In the genomic region with DNA sequence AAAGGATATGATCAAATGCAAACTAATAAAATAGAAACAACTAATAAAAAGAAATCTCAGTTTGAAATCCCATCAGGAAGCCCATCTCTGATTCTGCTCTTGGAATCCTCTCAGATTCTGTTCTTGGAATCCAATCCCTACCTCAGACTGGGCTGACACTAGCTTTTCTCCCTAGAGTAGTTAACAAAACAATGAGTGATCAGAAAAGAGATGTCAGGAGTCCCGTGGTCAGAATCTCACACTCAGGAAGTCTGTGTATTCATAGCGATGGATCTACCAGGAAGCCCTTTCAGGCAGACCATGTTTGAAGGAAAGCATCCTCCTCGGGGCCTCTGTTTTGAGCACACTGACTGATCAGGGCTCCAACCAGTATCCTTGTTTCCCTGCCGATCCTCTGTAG, we compare ENCODE assay signal across 19 cellular contexts.
DNase-seq lines count a peak whose midpoint lies in the region; ATAC-seq lines count a peak whose summit lies in the region.
"Had no signal": no experiment of that assay in that cellular context is flagged by ENCODE, and none has a peak within 500 bp of the region (broad histone marks: within the 10 kb centered on the region; RNA-seq: fewer than 3 reads in every experiment).

No MANE protein-coding gene starts in this region.

- H3K9me3 Mint-ChIP-seq in dendritic cell treated with granulocyte-macrophage colony-stimulating factor and Interleukin-4, amounts not matched to agents 40 ng/mL and 50 ng/mL, for 4 days, result no peaks in the 10 kb centered on the region
- no peaks in the 10 kb centered on the region for H3K9me3 Mint-ChIP-seq in activated T-cell treated with anti-CD3 and anti-CD28 coated beads, Interleukin-2, amount 50 U/mL, for 4 hours
- H3K9me3 Mint-ChIP-seq: activated CD4-positive, alpha-beta memory T cell treated with anti-CD3 and anti-CD28 coated beads, Interleukin-2, amount 10 ng/mL, durations not matched to agents 7 days and 5 days; activated T-helper 2 cell treated with anti-CD3 and anti-CD28 coated beads, Interferon-gamma antibody, Interleukin-2, Interleukin-4, amounts not matched to agents 10 μg/mL and 5 μg/mL and 100 μg/mL, durations not matched to agents 14 hours and 24 hours and 36 hours; IgD-negative memory B cell; naive thymus-derived CD8-positive, alpha-beta T cell; stimulated activated naive CD8-positive, alpha-beta T cell treated with anti-CD3 and anti-CD28 coated beads, Interleukin-15, Interleukin-2, amounts not matched to agents 100 ng/mL and 50 ng/mL, for 24 hours had no signal

- no peak overlapping the region for H3K4me3 ChIP-seq in H7 (ENCODE audit: insufficient read depth, low read depth, low read length)
- no peak overlapping the region for H3K4me3 ChIP-seq in skeletal muscle cell (ENCODE audit: low read depth, low read length)
- H3K4me3 ChIP-seq: gastroesophageal sphincter, GM23248, SK-N-MC, skin epidermis had no signal

- intact Hi-C loops in dendritic cell treated with granulocyte-macrophage colony-stimulating factor and Interleukin-4, amounts not matched to agents 40 ng/mL and 50 ng/mL, for 4 days (cut with micrococcal nuclease), result no loop called here

- no peaks in the 10 kb centered on the region for H3K27me3 Mint-ChIP-seq in dendritic cell treated with granulocyte-macrophage colony-stimulating factor and Interleukin-4, amounts not matched to agents 40 ng/mL and 50 ng/mL, for 4 days
- H3K27me3 Mint-ChIP-seq in activated T-cell treated with anti-CD3 and anti-CD28 coated beads, Interleukin-2, amount 50 U/mL, for 4 hours (ENCODE audit: low read depth), result no peaks in the 10 kb centered on the region
- H3K27me3 Mint-ChIP-seq: activated CD4-positive, alpha-beta memory T cell treated with anti-CD3 and anti-CD28 coated beads, Interleukin-2, amount 10 ng/mL, durations not matched to agents 7 days and 5 days; IgD-negative memory B cell; naive thymus-derived CD8-positive, alpha-beta T cell; stimulated activated naive CD8-positive, alpha-beta T cell treated with anti-CD3 and anti-CD28 coated beads, Interleukin-15, Interleukin-2, amounts not matched to agents 100 ng/mL and 50 ng/mL, for 24 hours had no signal

- peak overlapping the region; percentile 34 for H3K27ac Mint-ChIP-seq in dendritic cell treated with granulocyte-macrophage colony-stimulating factor and Interleukin-4, amounts not matched to agents 40 ng/mL and 50 ng/mL, for 4 days
- H3K27ac Mint-ChIP-seq: activated CD4-positive, alpha-beta memory T cell treated with anti-CD3 and anti-CD28 coated beads, Interleukin-2, amount 10 ng/mL, durations not matched to agents 7 days and 5 days; activated T-helper 2 cell treated with anti-CD3 and anti-CD28 coated beads, Interferon-gamma antibody, Interleukin-2, Interleukin-4, amounts not matched to agents 10 μg/mL and 5 μg/mL and 100 μg/mL, durations not matched to agents 14 hours and 24 hours and 36 hours; IgD-negative memory B cell; stimulated activated naive CD8-positive, alpha-beta T cell treated with anti-CD3 and anti-CD28 coated beads, Interleukin-15, Interleukin-2, amounts not matched to agents 100 ng/mL and 50 ng/mL, for 24 hours had no signal

- H3K27me3 ChIP-seq in H7 (ENCODE audit: control insufficient read depth, insufficient read depth, low read length), result no peaks in the 10 kb centered on the region
- H3K27me3 ChIP-seq: gastroesophageal sphincter had no signal

- peak; percentile 39 for DNase-seq in H7
- peak; percentile 33 for DNase-seq in left kidney (ENCODE audit: low read depth, low spot score)
- peak; percentile 73 for DNase-seq in skeletal muscle cell (ENCODE audit: low read depth)
- DNase-seq in activated T-cell treated with anti-CD3 and anti-CD28 coated beads, Interleukin-2, amount 50 U/mL, for 4 hours, result no peak
- DNase-seq in NCI-H146 (lab: John Stamatoyannopoulos, UW), result no peak
- no peak for DNase-seq in NCI-H1105 treated with DMSO at 0.1 percent for 48 hours (lab: John Stamatoyannopoulos, UW)
- DNase-seq: activated CD4-positive, alpha-beta memory T cell treated with anti-CD3 and anti-CD28 coated beads, Interleukin-2, amount 10 ng/mL, durations not matched to agents 7 days and 5 days; DMS53; effector CD4-positive, alpha-beta T cell; GM23248; naive thymus-derived CD8-positive, alpha-beta T cell had no signal

- no peak for ATAC-seq in activated T-cell treated with anti-CD3 and anti-CD28 coated beads, Interleukin-2, amount 50 U/mL, for 4 hours
- no peak for ATAC-seq in GM19467 (IDR thresholded peaks at IDR 0.05; ENCODE audit: unreplicated experiment)
- ATAC-seq: gastroesophageal sphincter; naive thymus-derived CD8-positive, alpha-beta T cell had no signal

- H3K36me3 Mint-ChIP-seq in dendritic cell treated with granulocyte-macrophage colony-stimulating factor and Interleukin-4, amounts not matched to agents 40 ng/mL and 50 ng/mL, for 4 days (ENCODE audit: low read depth), result peaks cover 29% of the 10 kb centered on the region
- peaks cover 39% of the 10 kb centered on the region for H3K36me3 Mint-ChIP-seq in activated T-cell treated with anti-CD3 and anti-CD28 coated beads, Interleukin-2, amount 50 U/mL, for 4 hours (ENCODE audit: insufficient read depth)

- H3K36me3 ChIP-seq in H7 (replicated peaks; ENCODE audit: control insufficient read depth, insufficient read depth, low read length), result no peaks in the 10 kb centered on the region

- peaks cover 47% of the 10 kb centered on the region for H3K4me1 Mint-ChIP-seq in dendritic cell treated with granulocyte-macrophage colony-stimulating factor and Interleukin-4, amounts not matched to agents 40 ng/mL and 50 ng/mL, for 4 days (ENCODE audit: low read depth)
- H3K4me1 Mint-ChIP-seq in activated T-cell treated with anti-CD3 and anti-CD28 coated beads, Interleukin-2, amount 50 U/mL, for 4 hours (ENCODE audit: low read depth), result peaks cover 2% of the 10 kb centered on the region

- no peak overlapping the region for H3K4me3 Mint-ChIP-seq in dendritic cell treated with granulocyte-macrophage colony-stimulating factor and Interleukin-4, amounts not matched to agents 40 ng/mL and 50 ng/mL, for 4 days
- H3K4me3 Mint-ChIP-seq in activated T-cell treated with anti-CD3 and anti-CD28 coated beads, Interleukin-2, amount 50 U/mL, for 4 hours, result no peak overlapping the region
- H3K4me3 Mint-ChIP-seq: activated CD4-positive, alpha-beta memory T cell treated with anti-CD3 and anti-CD28 coated beads, Interleukin-2, amount 10 ng/mL, durations not matched to agents 7 days and 5 days; IgD-negative memory B cell; naive thymus-derived CD8-positive, alpha-beta T cell; stimulated activated naive CD8-positive, alpha-beta T cell treated with anti-CD3 and anti-CD28 coated beads, Interleukin-15, Interleukin-2, amounts not matched to agents 100 ng/mL and 50 ng/mL, for 24 hours had no signal

Comparison
In these comparisons a context has a peak if more than half of its experiments do, and no peak if none do; other contexts are left out.
1. DNase-seq: peak in H7 (single experiment), left kidney (single experiment) and skeletal muscle cell (single experiment); none in activated T-cell treated with anti-CD3 and anti-CD28 coated beads, Interleukin-2, amount 50 U/mL, for 4 hours (single experiment), NCI-H146 (single experiment) and NCI-H1105 treated with DMSO at 0.1 percent for 48 hours (single experiment).